Comparison of ENCODE assay signal across 18 cellular contexts in genomic region chr6:7114744-7115451, GRCh38. TPM values are rescaled to one million over a fixed set of nuclear protein-coding genes. Genes with fewer than 3 reads are reported as not detected.
DNase-seq lines count a peak whose midpoint lies in the region; ATAC-seq, FAIRE-seq and TF ChIP-seq lines count a peak whose summit lies in the region.
"Had no signal": no experiment of that assay in that cellular context is flagged by ENCODE, and none has a peak within 500 bp of the region (broad histone marks: within the 10 kb centered on the region; RNA-seq: fewer than 3 reads in every experiment).

No MANE protein-coding gene starts in this region.

- no peak overlapping the region for H3K4me3 ChIP-seq in CD4-positive, alpha-beta memory T cell (ENCODE audit: low read length in 2 of 2)
- H3K4me3 ChIP-seq in MG63 (no peak overlapping the region), sigmoid colon (no peak overlapping the region)
- H3K4me3 ChIP-seq: ovary had no signal

- TF ChIP-seq EP300 in sigmoid colon (IDR thresholded peaks at IDR 0.05), result no peak

- peak overlapping the region in 1 of 8 donors; percentile 43 for H3K4me3 Mint-ChIP-seq in CD4-positive, alpha-beta memory T cell
- H3K4me3 Mint-ChIP-seq: T-helper 1 cell treated with Interleukin-12 subunit alpha and Interleukin-12 subunit beta and Interleukin-4 antibody, amounts not matched to agents 30 μg/mL and 1 μg/mL, for 36 hours had no signal

- H3K36me3 Mint-ChIP-seq in CD4-positive, alpha-beta memory T cell, result peaks cover 4 to 7% of the 10 kb centered on the region in 2 donors

- CTCF ChIA-PET in CD4-positive, alpha-beta memory T cell (lab: Charles Lee; ENCODE audit: partially characterized antibody), result interaction anchor here (1.6 kb wide), 1 partner anchor 10 kb away, joined by 4 read pairs; no protein-coding TSS in a partner anchor

- no peaks in the 10 kb centered on the region for H3K9me3 ChIP-seq in CD4-positive, alpha-beta memory T cell (ENCODE audit: control insufficient read depth in 1 of 2, low read length in 2 of 2)
- no peaks in the 10 kb centered on the region for H3K9me3 ChIP-seq in MG63
- H3K9me3 ChIP-seq in sigmoid colon, result no peaks in the 10 kb centered on the region
- H3K9me3 ChIP-seq: ovary had no signal

- TF ChIP-seq CTCF in foreskin keratinocyte (conservative IDR thresholded peaks at IDR 0.05), result no peak
- TF ChIP-seq CTCF in sigmoid colon (IDR thresholded peaks at IDR 0.05), result no peak

- H3K27ac Mint-ChIP-seq in CD4-positive, alpha-beta memory T cell, result peak overlapping the region in 4 of 7 donors; percentile 9 to 61 (median 54)
- H3K27ac Mint-ChIP-seq: activated T-helper 2 cell treated with anti-CD3 and anti-CD28 coated beads, Interferon-gamma antibody, Interleukin-2, Interleukin-4, amounts not matched to agents 10 μg/mL and 5 μg/mL and 100 μg/mL, durations not matched to agents 14 hours and 24 hours and 36 hours; T-helper 1 cell treated with Interleukin-12 subunit alpha and Interleukin-12 subunit beta and Interleukin-4 antibody, amounts not matched to agents 30 μg/mL and 1 μg/mL, for 36 hours had no signal

- H3K27me3 ChIP-seq in CD4-positive, alpha-beta memory T cell (ENCODE audit: insufficient read depth, low read length), result no peaks in the 10 kb centered on the region
- no peaks in the 10 kb centered on the region for H3K27me3 ChIP-seq in MG63
- no peaks in the 10 kb centered on the region for H3K27me3 ChIP-seq in foreskin keratinocyte
- H3K27me3 ChIP-seq in sigmoid colon, result no peaks in the 10 kb centered on the region
- H3K27me3 ChIP-seq: ovary had no signal

- H3K27ac ChIP-seq in CD4-positive, alpha-beta memory T cell (ENCODE audit: low read depth, low read length), result no peak overlapping the region
- H3K27ac ChIP-seq in foreskin keratinocyte (peak overlapping the region; percentile 16), sigmoid colon (peak overlapping the region; percentile 69 to 80 (median 72))
- H3K27ac ChIP-seq: ovary had no signal

- POLR2A ChIA-PET in CD4-positive, alpha-beta memory T cell (lab: Charles Lee; ENCODE audit: partially characterized antibody), result interaction anchor here (0.7 kb wide), 1 partner anchor 20 kb away, joined by 3 read pairs; no protein-coding TSS in a partner anchor

- no peak for DNase-seq in CD4-positive, alpha-beta memory T cell
- peak; percentile 59 for DNase-seq in MG63
- no peak for DNase-seq in foreskin keratinocyte
- DNase-seq in sigmoid colon, result no peak
- no peak for DNase-seq in urothelium cell line (ENCODE audit: low spot score)
- DNase-seq in activated effector memory CD4-positive, alpha-beta T cell treated with anti-CD3 and anti-CD28 coated beads, Interleukin-2, amount 50 U/mL, for 16 hours, result no peak
- DNase-seq in MV-4-11 (lab: John Stamatoyannopoulos, UW), result no peak
- DNase-seq: activated CD4-positive, alpha-beta T cell treated with anti-CD3 and anti-CD28 coated beads, Interleukin-2, amount 50 U/mL, for 4 hours; GDM1; HCEC 1CT; NCI-H1417 treated with DMSO at 0.1 percent for 48 hours; NCI-H510A treated with DMSO at 0.1 percent for 48 hours had no signal

- WGBS in sigmoid colon, 2 donors, result 43 to 67% methylated on average over 9 of the region's 9 CpGs

- H3K36me3 ChIP-seq in CD4-positive, alpha-beta memory T cell (ENCODE audit: insufficient read depth, low read length), result no peaks in the 10 kb centered on the region
- H3K36me3 ChIP-seq in MG63 (peaks cover 13% of the 10 kb centered on the region), sigmoid colon (no peaks in the 10 kb centered on the region)
- H3K36me3 ChIP-seq: ovary had no signal

- H3K27me3 Mint-ChIP-seq in CD4-positive, alpha-beta memory T cell, result no peaks in the 10 kb centered on the region

- peaks cover 54 to 88% (median 69%) of the 10 kb centered on the region in 4 donors for H3K4me1 Mint-ChIP-seq in CD4-positive, alpha-beta memory T cell

- intact Hi-C loops in CD4-positive, alpha-beta memory T cell (cut with micrococcal nuclease), result no loop called here
- intact Hi-C loops in sigmoid colon (cut with DNase I), result loop anchor here (5.0 kb wide), 1 partner anchor 52 kb away; no protein-coding TSS in a partner anchor

- no peaks in the 10 kb centered on the region for H3K9me3 Mint-ChIP-seq in CD4-positive, alpha-beta memory T cell
- H3K9me3 Mint-ChIP-seq: activated T-helper 2 cell treated with anti-CD3 and anti-CD28 coated beads, Interferon-gamma antibody, Interleukin-2, Interleukin-4, amounts not matched to agents 10 μg/mL and 5 μg/mL and 100 μg/mL, durations not matched to agents 14 hours and 24 hours and 36 hours; T-helper 1 cell treated with Interleukin-12 subunit alpha and Interleukin-12 subunit beta and Interleukin-4 antibody, amounts not matched to agents 30 μg/mL and 1 μg/mL, for 36 hours had no signal

- ATAC-seq in foreskin keratinocyte (no peak), HG03342 (IDR thresholded peaks at IDR 0.05; ENCODE audit: unreplicated experiment) (no peak)

- peaks cover 63% of the 10 kb centered on the region for H3K4me1 ChIP-seq in CD4-positive, alpha-beta memory T cell (ENCODE audit: insufficient read depth, low read length)
- H3K4me1 ChIP-seq in foreskin keratinocyte (peaks cover 51% of the 10 kb centered on the region), sigmoid colon (peaks cover 0 to 77% (median 59%) of the 10 kb centered on the region in 4 donors)

- FAIRE-seq in urothelium cell line (lab: Jason Lieb, UNC), result no peak
- FAIRE-seq: GM18507, RCC 7860 had no signal

- no peak for TF ChIP-seq POLR2A in sigmoid colon (IDR thresholded peaks at IDR 0.05)

RNA-seq across cellular contexts. Expression of gene RREB1, which starts 7.1 kb away (rescaled TPM):
- total RNA-seq in CD4-positive, alpha-beta memory T cell, result 10 to 100 TPM; 43.0 to 43.4 TPM
- polyA plus RNA-seq in CD4-positive, alpha-beta memory T cell, result 1 to 10 TPM in 1 of 2 donors, under 1 TPM in 1; 0.50 to 7.4 TPM
- 16.5 and 17.2 TPM in 2 replicates for total RNA-seq in MG63 (2014; rRNA removed; shearing (Covaris generic); ENCODE audit: low replicate concordance)
- 25.4 and 25.8 TPM in 2 replicates for total RNA-seq in foreskin keratinocyte
- polyA plus RNA-seq in foreskin keratinocyte, result 2.9 and 3.2 TPM in 2 replicates
- total RNA-seq in sigmoid colon, result 10 to 100 TPM; 18.9 to 31.9 (median 23.2) TPM
- polyA plus RNA-seq in sigmoid colon, result 10 to 100 TPM in 1 of 3 donors, 1 to 10 TPM in 2; 6.0 to 21.5 (median 9.9) TPM
